Comparison of ENCODE assay signal across 21 cellular contexts in the genomic region with DNA sequence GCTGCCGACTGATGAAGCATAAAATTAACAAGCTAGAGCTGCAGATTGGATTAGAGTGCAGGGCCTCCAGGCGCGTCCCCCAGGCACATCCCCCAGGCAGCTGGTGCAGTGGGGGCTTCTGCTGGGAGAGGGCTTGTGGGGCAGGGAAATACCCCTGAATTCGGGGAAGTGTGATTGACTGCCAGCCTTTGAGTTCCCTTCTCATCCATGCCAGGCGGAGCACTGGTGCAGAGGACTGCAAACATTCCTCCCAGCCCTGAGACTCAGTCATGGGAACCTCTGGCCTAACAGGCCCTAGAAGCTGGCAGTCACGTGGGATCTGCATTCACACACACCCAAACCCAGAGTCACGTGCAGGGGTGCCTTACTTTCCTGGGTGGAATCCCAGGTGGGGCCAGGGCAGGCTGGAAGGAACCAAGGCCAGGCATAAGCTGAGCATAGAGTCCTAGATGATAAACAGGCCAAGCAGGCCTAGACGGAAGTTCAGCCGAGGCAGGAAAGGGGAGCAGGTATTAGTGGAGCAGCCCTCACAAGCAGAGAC. TPM values are rescaled to one million over a fixed set of nuclear protein-coding genes. Genes with fewer than 3 reads are reported as not detected.
DNase-seq lines count a peak whose midpoint lies in the region; ATAC-seq, FAIRE-seq and TF ChIP-seq lines count a peak whose summit lies in the region.
"Had no signal": no experiment of that assay in that cellular context is flagged by ENCODE, and none has a peak within 500 bp of the region (broad histone marks: within the 10 kb centered on the region; RNA-seq: fewer than 3 reads in every experiment).

No MANE protein-coding gene starts in this region.

- H3K4me3 ChIP-seq in Karpas-422 (ENCODE audit: low read length) (no peak overlapping the region), kidney (ENCODE audit: low read length in 2 of 2) (no peak overlapping the region), pancreas (no peak overlapping the region)
- H3K4me3 ChIP-seq: GM12878, GM23248, SJSA1 had no signal

- H4K20me1 ChIP-seq in Karpas-422 (ENCODE audit: insufficient read depth, low read depth, low read length): no peaks in the 10 kb centered on the region

- intact Hi-C loops in kidney (cut with DNase I) (no loop called here), pancreas (cut with DNase I) (no loop called here)

- H3K27ac ChIP-seq in Karpas-422 (ENCODE audit: low read length) (peak overlapping the region; percentile 11; the same call in 1 of the 2 replicates), kidney (ENCODE audit: low read depth in 2 of 2, low read length in 2 of 2) (no peak overlapping the region), pancreas (peak overlapping the region; percentile 49 to 74 (median 66))
- H3K27ac ChIP-seq: GM23248, parathyroid adenoma, SJSA1 had no signal

- ATAC-seq in pancreas (peak in 3 of 4 donors; percentile 16 to 36 (median 31)), HG03097 (IDR thresholded peaks at IDR 0.05; ENCODE audit: low FRiP score, unreplicated experiment) (no peak)
- ATAC-seq: activated CD8-positive, alpha-beta T cell treated with anti-CD3 and anti-CD28 coated beads, Interleukin-2, amount 10 ng/mL, durations not matched to agents 7 days and 5 days; GM12878; Panc1 had no signal

- FAIRE-seq in kidney (lab: Jason Lieb, UNC) (no peak), pancreas (lab: Jason Lieb, UNC) (no peak)
- FAIRE-seq: colon, GM12878, small intestine had no signal

- H3K9ac ChIP-seq in Karpas-422 (ENCODE audit: low read length) (no peak overlapping the region), kidney (ENCODE audit: low read length in 2 of 2) (no peak overlapping the region)
- H3K9ac ChIP-seq: GM23248, parathyroid adenoma had no signal

- H3K27me3 ChIP-seq in Karpas-422 (ENCODE audit: low read length) (no peaks in the 10 kb centered on the region), pancreas (no peaks in the 10 kb centered on the region)
- H3K27me3 ChIP-seq: SJSA1 had no signal

- H2AFZ ChIP-seq in Karpas-422 (ENCODE audit: low read length): no peak overlapping the region
- H2AFZ ChIP-seq: GM23248, parathyroid adenoma had no signal

- no peaks in the 10 kb centered on the region for H3K9me3 ChIP-seq in Karpas-422 (ENCODE audit: low read length)
- H3K9me3 ChIP-seq in kidney (ENCODE audit: control insufficient read depth in 1 of 2, low read length in 2 of 2): no peaks in the 10 kb centered on the region
- no peaks in the 10 kb centered on the region for H3K9me3 ChIP-seq in pancreas
- H3K9me3 ChIP-seq: SJSA1 had no signal

- no peaks in the 10 kb centered on the region for H3K79me2 ChIP-seq in Karpas-422 (ENCODE audit: low read length)
- H3K79me2 ChIP-seq: parathyroid adenoma had no signal

- H3K36me3 ChIP-seq in Karpas-422 (ENCODE audit: insufficient read depth, low read length) (no peaks in the 10 kb centered on the region), kidney (ENCODE audit: control insufficient read depth in 1 of 2, insufficient read depth in 2 of 2, low read length in 2 of 2) (peaks cover 9 to 27% of the 10 kb centered on the region in 2 donors), pancreas (peaks cover 0 to 15% (median 0%) of the 10 kb centered on the region in 3 donors)
- H3K36me3 ChIP-seq: SJSA1 had no signal

- 71 to 79% methylated on average over 9 of the region's 9 CpGs for WGBS in pancreas, 2 donors

- H3K9me2 ChIP-seq in Karpas-422 (replicated peaks; ENCODE audit: insufficient read depth, low read length): no peaks in the 10 kb centered on the region

- H3K4me1 ChIP-seq in Karpas-422 (ENCODE audit: low read length): peaks cover 49% of the 10 kb centered on the region
- H3K4me1 ChIP-seq in kidney (ENCODE audit: control insufficient read depth in 1 of 2, insufficient read depth in 1 of 2, low read depth in 1 of 2, low read length in 2 of 2): peaks cover 0 to 4% of the 10 kb centered on the region in 2 donors
- peaks cover 8 to 12% (median 10%) of the 10 kb centered on the region in 3 donors for H3K4me1 ChIP-seq in pancreas
- H3K4me1 ChIP-seq: parathyroid adenoma had no signal

- TF ChIP-seq CTCF in kidney (IDR thresholded peaks at IDR 0.05; ENCODE audit: borderline replicate concordance, extremely low read depth, insufficient read depth) (no peak), pancreas (IDR thresholded peaks at IDR 0.05) (no peak)

- no peak for DNase-seq in Karpas-422
- DNase-seq in SK-N-DZ (ENCODE audit: low spot score): peak; percentile 72
- DNase-seq in kidney: peak; percentile 74
- peak in 1 of 6 donors; percentile 21 for DNase-seq in pancreas
- DNase-seq in H4 (ENCODE audit: low spot score): no peak
- DNase-seq in kidney tubule cell (ENCODE audit: low spot score): no peak
- DNase-seq: activated CD8-positive, alpha-beta T cell treated with anti-CD3 and anti-CD28 coated beads, Interleukin-2, amount 10 ng/mL, durations not matched to agents 7 days and 5 days; activated naive CD8-positive, alpha-beta T cell treated with anti-CD3 and anti-CD28 coated beads, Interleukin-2, amount 10 ng/mL, durations not matched to agents 7 days and 5 days; AML-193; DMS79; GM23248; KBM-7; NCI-H2029; small intestine; stimulated activated CD4-positive, alpha-beta T cell treated with anti-CD3 and anti-CD28 coated beads, Interleukin-2, amount 100 ng/mL, for 48 hours had no signal

- no peak overlapping the region for H3K4me2 ChIP-seq in Karpas-422 (ENCODE audit: low read depth, low read length, poor library complexity, severe bottlenecking)

RNA-seq across cellular contexts. Expression of gene SEC22A, which starts 46.2 kb away (rescaled TPM):
- total RNA-seq in Karpas-422 (2014; rRNA removed; shearing (Covaris generic); ENCODE audit: low replicate concordance): 15.8 and 46.3 TPM in 2 replicates
- 35.1 and 36.5 TPM in 2 replicates for polyA plus RNA-seq in SK-N-DZ (2014; cell fraction: cytosol; rRNA removed)
- polyA plus RNA-seq in SK-N-DZ (2014; cell fraction: nucleus; rRNA removed): 18.7 and 25.2 TPM in 2 replicates
- total RNA-seq in kidney: 14.8 TPM
- polyA plus RNA-seq in kidney (ENCODE audit: insufficient read depth, low read depth, low replicate concordance): 18.6 TPM
- total RNA-seq in pancreas: 10 to 100 TPM in 1 of 6 donors, 1 to 10 TPM in 5; 5.2 to 11.3 (median 7.2) TPM
- 10 to 100 TPM in 1 of 2 donors, 1 to 10 TPM in 1; 3.3 to 12.5 TPM for polyA plus RNA-seq in pancreas
- total RNA-seq in H4 (2014; rRNA removed; shearing (Covaris generic)): 58.4 and 66.6 TPM in 2 replicates

Comparison
In these comparisons a context has a peak if more than half of its experiments do, and no peak if none do; other contexts are left out.
1. DNase-seq: peak in SK-N-DZ (single experiment) and kidney (single experiment); none in Karpas-422 (single experiment), H4 (single experiment) and kidney tubule cell (single experiment).
2. H3K27ac ChIP-seq: peak in Karpas-422 (single experiment) and pancreas (4 of 4); none in kidney (0 of 2).